17 cellular contexts compared by ENCODE assay signal in genomic region chr4:125280892-125281403, GRCh38. TPM values are rescaled to one million over a fixed set of nuclear protein-coding genes. Genes with fewer than 3 reads are reported as not detected.
DNase-seq lines count a peak whose midpoint lies in the region; ATAC-seq and TF ChIP-seq lines count a peak whose summit lies in the region.
"Had no signal": no experiment of that assay in that cellular context is flagged by ENCODE, and none has a peak within 500 bp of the region (broad histone marks: within the 10 kb centered on the region; RNA-seq: fewer than 3 reads in every experiment).

No MANE protein-coding gene starts in this region.

- H3K4me1 ChIP-seq in neuronal stem cell (ENCODE audit: control insufficient read depth in 2 of 2, insufficient read depth in 1 of 2, low read depth in 1 of 2, low read length in 2 of 2), result no peaks in the 10 kb centered on the region
- H3K4me1 ChIP-seq in upper lobe of right lung, result no peaks in the 10 kb centered on the region
- H3K4me1 ChIP-seq: A549, Caco-2 had no signal

- no peak for TF ChIP-seq CTCF in upper lobe of right lung (IDR thresholded peaks at IDR 0.05)

- peak overlapping the region; percentile 40 for H3K18ac ChIP-seq in neuronal stem cell (ENCODE audit: low read length)

- H3K23ac ChIP-seq in neuronal stem cell (ENCODE audit: low read depth, low read length, poor library complexity), result no peak overlapping the region

- H2BK5ac ChIP-seq in neuronal stem cell (ENCODE audit: low read length), result no peak overlapping the region

- no peaks in the 10 kb centered on the region for H3K9me3 ChIP-seq in neuronal stem cell (replicated peaks in 1 of 2; ENCODE audit: control insufficient read depth in 2 of 2, insufficient read depth in 1 of 2, low read depth in 1 of 2, low read length in 2 of 2)
- H3K9me3 ChIP-seq in upper lobe of right lung, result no peaks in the 10 kb centered on the region
- H3K9me3 ChIP-seq: A549, Caco-2 had no signal

- H2AFZ ChIP-seq in neuronal stem cell (ENCODE audit: low read length), result no peak overlapping the region
- H2AFZ ChIP-seq: GM23248 had no signal

- H3K4me2 ChIP-seq in neuronal stem cell (ENCODE audit: insufficient read depth, low read length, poor library complexity, severe bottlenecking), result no peak overlapping the region
- H3K4me2 ChIP-seq: A549 had no signal

- H2BK120ac ChIP-seq in neuronal stem cell (ENCODE audit: low read depth, low read length), result no peak overlapping the region

- H3K27me3 Mint-ChIP-seq in stimulated activated naive CD8-positive, alpha-beta T cell treated with anti-CD3 and anti-CD28 coated beads, Interleukin-15, amount 100 ng/mL, for 72 hours, result no peaks in the 10 kb centered on the region
- H3K27me3 Mint-ChIP-seq: CD4-positive, alpha-beta T cell had no signal

- H3K4me3 Mint-ChIP-seq in stimulated activated naive CD8-positive, alpha-beta T cell treated with anti-CD3 and anti-CD28 coated beads, Interleukin-15, amount 100 ng/mL, for 72 hours, result no peak overlapping the region
- H3K4me3 Mint-ChIP-seq: CD4-positive, alpha-beta T cell had no signal

- no peak overlapping the region for H2BK15ac ChIP-seq in neuronal stem cell (ENCODE audit: low read length)

- H3K36me3 ChIP-seq in neuronal stem cell (replicated peaks in 1 of 2; ENCODE audit: control insufficient read depth in 2 of 2, insufficient read depth in 2 of 2, low read length in 2 of 2), result no peaks in the 10 kb centered on the region
- H3K36me3 ChIP-seq in upper lobe of right lung, result no peaks in the 10 kb centered on the region

- H3K4me1 Mint-ChIP-seq in stimulated activated naive CD8-positive, alpha-beta T cell treated with anti-CD3 and anti-CD28 coated beads, Interleukin-15, amount 100 ng/mL, for 72 hours, result no peaks in the 10 kb centered on the region

- no peak overlapping the region for H4K91ac ChIP-seq in neuronal stem cell (ENCODE audit: low read depth, low read length, poor library complexity)

- H3K14ac ChIP-seq in neuronal stem cell (ENCODE audit: low read length), result no peak overlapping the region

- DNase-seq in activated gamma-delta T cell (lab: John Stamatoyannopoulos, UW) (peak; percentile 8), activated gamma-delta T cell treated with Interleukin-2 at 50 U/mL for 16 hours (no peak), neuronal stem cell (ENCODE audit: low spot score) (no peak), upper lobe of right lung (peak; percentile 52), NAMALWA (ENCODE audit: low spot score) (no peak)
- DNase-seq in stimulated activated naive CD8-positive, alpha-beta T cell treated with anti-CD3 and anti-CD28 coated beads, Interleukin-15, amount 100 ng/mL, for 72 hours, result no peak
- DNase-seq in stimulated activated naive CD8-positive, alpha-beta T cell treated with anti-CD3 and anti-CD28 coated beads, Interleukin-15, Interleukin-2, amounts not matched to agents 100 U/mL and 50 U/mL, for 24 hours, result no peak
- DNase-seq: AML-193; Caco-2; CD4-positive, alpha-beta T cell; GM23248; HCEC 1CT had no signal

- no peak overlapping the region for H3K27ac Mint-ChIP-seq in stimulated activated naive CD8-positive, alpha-beta T cell treated with anti-CD3 and anti-CD28 coated beads, Interleukin-15, amount 100 ng/mL, for 72 hours
- H3K27ac Mint-ChIP-seq: CD4-positive, alpha-beta T cell had no signal

- peak; percentile 42 for ATAC-seq in stimulated activated naive CD8-positive, alpha-beta T cell treated with anti-CD3 and anti-CD28 coated beads, Interleukin-15, amount 100 ng/mL, for 72 hours
- no peak for ATAC-seq in stimulated activated naive CD8-positive, alpha-beta T cell treated with anti-CD3 and anti-CD28 coated beads, Interleukin-15, Interleukin-2, amounts not matched to agents 100 U/mL and 50 U/mL, for 24 hours
- ATAC-seq in upper lobe of right lung (peak; percentile 22), HG03378 (IDR thresholded peaks at IDR 0.05; ENCODE audit: unreplicated experiment) (no peak)
- ATAC-seq: A549 had no signal

- H4K8ac ChIP-seq in neuronal stem cell (ENCODE audit: low read depth, low read length), result no peak overlapping the region

- no peaks in the 10 kb centered on the region for H3K9me3 Mint-ChIP-seq in stimulated activated naive CD8-positive, alpha-beta T cell treated with anti-CD3 and anti-CD28 coated beads, Interleukin-15, amount 100 ng/mL, for 72 hours
- H3K9me3 Mint-ChIP-seq: CD4-positive, alpha-beta T cell had no signal

- intact Hi-C loops in upper lobe of right lung (cut with DNase I), result no loop called here

- H3K27ac ChIP-seq in neuronal stem cell (replicated peaks; ENCODE audit: low read length) (no peak overlapping the region), upper lobe of right lung (no peak overlapping the region)
- H3K27ac ChIP-seq: 22Rv1, A549, C4-2B, GM23248, HL-60 had no signal

- H3K9ac ChIP-seq in neuronal stem cell (ENCODE audit: low read depth, low read length, poor library complexity), result no peak overlapping the region
- H3K9ac ChIP-seq: GM23248 had no signal

- WGBS in neuronal stem cell (ENCODE audit: extremely low coverage in 2 of 2, insufficient read length in 2 of 2, insufficient replicate concordance in 1 of 2), 2 donors, result no CpG with 5 or more reads among the region's 34 CpGs

- H3K27me3 ChIP-seq in neuronal stem cell (ENCODE audit: control insufficient read depth in 3 of 3, insufficient read depth in 3 of 3, low read depth in 1 of 3, low read length in 3 of 3) (no peaks in the 10 kb centered on the region), upper lobe of right lung (no peaks in the 10 kb centered on the region)

- H2BK12ac ChIP-seq in neuronal stem cell (ENCODE audit: low read length), result no peak overlapping the region

- peak overlapping the region; percentile 27 for H2AK5ac ChIP-seq in neuronal stem cell (ENCODE audit: low read depth, low read length)

- H3K4ac ChIP-seq in neuronal stem cell (ENCODE audit: low read length), result no peak overlapping the region

- no peak overlapping the region for H3K4me3 ChIP-seq in neuronal stem cell (ENCODE audit: low read length in 2 of 2)
- H3K4me3 ChIP-seq in upper lobe of right lung, result no peak overlapping the region
- H3K4me3 ChIP-seq: A549, GM23248 had no signal

- H3K79me1 ChIP-seq in neuronal stem cell (ENCODE audit: low read depth, low read length), result no peaks in the 10 kb centered on the region

RNA-seq across cellular contexts. Expression of gene FAT4, which starts 33.8 kb away (rescaled TPM):
- polyA plus RNA-seq in neuronal stem cell (2013, experiment 1 of 2), result 1.1 TPM
- polyA plus RNA-seq in neuronal stem cell (2013, experiment 2 of 2), result 1.1 TPM
- 17.9 TPM for total RNA-seq in upper lobe of right lung
- total RNA-seq: CD4-positive, alpha-beta T cell had no signal

Comparison
In these comparisons a context has a peak if more than half of its experiments do, and no peak if none do; other contexts are left out.
1. DNase-seq: peak in activated gamma-delta T cell (single experiment) and upper lobe of right lung (single experiment); none in activated gamma-delta T cell treated with Interleukin-2 at 50 U/mL for 16 hours (single experiment), stimulated activated naive CD8-positive, alpha-beta T cell treated with anti-CD3 and anti-CD28 coated beads, Interleukin-15, amount 100 ng/mL, for 72 hours (0 of 2), stimulated activated naive CD8-positive, alpha-beta T cell treated with anti-CD3 and anti-CD28 coated beads, Interleukin-15, Interleukin-2, amounts not matched to agents 100 U/mL and 50 U/mL, for 24 hours (single experiment), neuronal stem cell (single experiment) and NAMALWA (single experiment).
2. ATAC-seq: peak in stimulated activated naive CD8-positive, alpha-beta T cell treated with anti-CD3 and anti-CD28 coated beads, Interleukin-15, amount 100 ng/mL, for 72 hours (single experiment) and upper lobe of right lung (single experiment); none in stimulated activated naive CD8-positive, alpha-beta T cell treated with anti-CD3 and anti-CD28 coated beads, Interleukin-15, Interleukin-2, amounts not matched to agents 100 U/mL and 50 U/mL, for 24 hours (single experiment) and HG03378 (single experiment).